Comparison of ENCODE assay signal across 9 cellular contexts in genomic region chr1:192732787-192733186, GRCh38.
DNase-seq lines count a peak whose midpoint lies in the region; ATAC-seq and TF ChIP-seq lines count a peak whose summit lies in the region.
"Had no signal": no experiment of that assay in that cellular context is flagged by ENCODE, and none has a peak within 500 bp of the region (broad histone marks: within the 10 kb centered on the region; RNA-seq: fewer than 3 reads in every experiment).

No MANE protein-coding gene starts in this region.

- in situ Hi-C loops in Caki2 (cut with HindIII; ENCODE audit: low pct_unique_long_range_greater_than_20kb, low sequenced_read_pairs) = no loop called here

- H3K4me3 ChIP-seq in cardiac fibroblast (replicated peaks in 1 of 2; ENCODE audit: low read depth in 2 of 2, low read length in 2 of 2) = no peak overlapping the region

- DNase-seq in Caki2 (ENCODE audit: low read depth) (peak; percentile 4), LHCN-M2 (ENCODE audit: low read depth) (peak; percentile 19), cardiac fibroblast (ENCODE audit: low read depth in 2 of 2) (no peak), cerebellar nuclear complex (lab: John Stamatoyannopoulos, UW) (no peak)
- DNase-seq in activated CD8-positive, alpha-beta memory T cell treated with anti-CD3 and anti-CD28 coated beads, Interleukin-2, amount 10 ng/mL, durations not matched to agents 7 days and 5 days = no peak
- DNase-seq: activated B cell treated with CpG ODN at 0.5 μM for 24 hours had no signal

- H3K4me1 Mint-ChIP-seq in activated CD8-positive, alpha-beta memory T cell treated with anti-CD3 and anti-CD28 coated beads, Interleukin-2, amount 10 ng/mL, durations not matched to agents 7 days and 5 days = no peaks in the 10 kb centered on the region
- H3K4me1 Mint-ChIP-seq: activated B cell treated with CpG ODN at 0.5 μM for 24 hours had no signal

- H3K4me3 Mint-ChIP-seq in activated CD8-positive, alpha-beta memory T cell treated with anti-CD3 and anti-CD28 coated beads, Interleukin-2, amount 10 ng/mL, durations not matched to agents 7 days and 5 days = no peak overlapping the region
- H3K4me3 Mint-ChIP-seq: activated B cell treated with CpG ODN at 0.5 μM for 24 hours had no signal

- H3K36me3 Mint-ChIP-seq in activated CD8-positive, alpha-beta memory T cell treated with anti-CD3 and anti-CD28 coated beads, Interleukin-2, amount 10 ng/mL, durations not matched to agents 7 days and 5 days = no peaks in the 10 kb centered on the region

- TF ChIP-seq CTCF in cardiac fibroblast (IDR thresholded peaks at IDR 0.05; ENCODE audit: low read depth, low read length) = peak; percentile 11

- ATAC-seq in GM19395 (IDR thresholded peaks at IDR 0.05; ENCODE audit: unreplicated experiment) = peak; percentile 78
- no peak for ATAC-seq in HG02588 (IDR thresholded peaks at IDR 0.05; ENCODE audit: unreplicated experiment)
- no peak for ATAC-seq in activated CD8-positive, alpha-beta memory T cell treated with anti-CD3 and anti-CD28 coated beads, Interleukin-2, amount 10 ng/mL, durations not matched to agents 7 days and 5 days
- ATAC-seq in GM21619 (IDR thresholded peaks at IDR 0.05; ENCODE audit: unreplicated experiment) = no peak

- no peaks in the 10 kb centered on the region for H3K9me3 Mint-ChIP-seq in activated CD8-positive, alpha-beta memory T cell treated with anti-CD3 and anti-CD28 coated beads, Interleukin-2, amount 10 ng/mL, durations not matched to agents 7 days and 5 days (ENCODE audit: low read depth)
- H3K9me3 Mint-ChIP-seq: activated B cell treated with CpG ODN at 0.5 μM for 24 hours had no signal

- H3K27me3 Mint-ChIP-seq in activated CD8-positive, alpha-beta memory T cell treated with anti-CD3 and anti-CD28 coated beads, Interleukin-2, amount 10 ng/mL, durations not matched to agents 7 days and 5 days = peaks cover 2% of the 10 kb centered on the region
- H3K27me3 Mint-ChIP-seq: activated B cell treated with CpG ODN at 0.5 μM for 24 hours had no signal

- no peak overlapping the region for H3K27ac Mint-ChIP-seq in activated CD8-positive, alpha-beta memory T cell treated with anti-CD3 and anti-CD28 coated beads, Interleukin-2, amount 10 ng/mL, durations not matched to agents 7 days and 5 days
- H3K27ac Mint-ChIP-seq: activated B cell treated with CpG ODN at 0.5 μM for 24 hours had no signal

- CTCF ChIA-PET in activated CD8-positive, alpha-beta memory T cell treated with anti-CD3 and anti-CD28 coated beads, Interleukin-2, amount 10 ng/mL, durations not matched to agents 7 days and 5 days (lab: Charles Lee) = no interaction called here

Comparison
In these comparisons a context has a peak if more than half of its experiments do, and no peak if none do; other contexts are left out.
1. DNase-seq: peak in Caki2 (single experiment) and LHCN-M2 (single experiment); none in cardiac fibroblast (0 of 2), cerebellar nuclear complex (0 of 2) and activated CD8-positive, alpha-beta memory T cell treated with anti-CD3 and anti-CD28 coated beads, Interleukin-2, amount 10 ng/mL, durations not matched to agents 7 days and 5 days (single experiment).